Comparison of ENCODE assay signal across 9 cellular contexts in the genomic region with DNA sequence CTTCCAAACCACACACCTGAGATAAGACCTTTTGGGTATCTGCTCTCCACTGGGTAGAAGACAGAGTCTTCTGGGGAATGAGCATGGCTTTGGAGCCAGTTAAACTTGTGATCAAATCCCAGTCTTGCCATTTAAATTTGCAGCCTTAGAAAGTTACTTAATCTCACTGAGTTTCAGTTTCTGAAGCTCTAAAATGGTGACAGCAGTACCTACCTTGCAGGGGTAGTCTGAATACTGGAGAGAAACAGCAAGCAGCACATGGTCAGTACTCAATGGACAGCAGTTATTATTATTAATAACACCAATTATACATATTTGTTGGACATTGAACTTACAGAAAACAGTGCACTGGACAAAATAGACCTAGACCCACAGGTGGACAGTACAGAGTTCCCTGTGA.
"Had no signal": no experiment of that assay in that cellular context is flagged by ENCODE, and none has a peak within 500 bp of the region (broad histone marks: within the 10 kb centered on the region; RNA-seq: fewer than 3 reads in every experiment).

No MANE protein-coding gene starts in this region.

- DNase-seq: GM23248, GOT3, H7, H9, HCEC 1CT, HFFc6 had no signal

- H3K4me1 ChIP-seq: HAP-1 had no signal

- H3K9me3 ChIP-seq: HAP-1 had no signal

- H2AFZ ChIP-seq: GM23248, GM23338 had no signal

- ATAC-seq: GM23338, HCT116 had no signal

- H3K9me3 Mint-ChIP-seq: GM23338, H9, HFFc6 had no signal

- H3K27ac Mint-ChIP-seq: GM23338, H9, HFFc6 had no signal

- H3K4me3 Mint-ChIP-seq: GM23338, H9, HFFc6 had no signal

- H3K27ac ChIP-seq: GM23248 had no signal

- H3K4me3 ChIP-seq: GM23248, GM23338, HAP-1 had no signal

- H3K4me2 ChIP-seq: GM23338 had no signal

- H3K36me3 ChIP-seq: HAP-1 had no signal

- H3K9ac ChIP-seq: GM23248 had no signal

- H3K4me1 Mint-ChIP-seq: GM23338 had no signal
